In the genomic region with DNA sequence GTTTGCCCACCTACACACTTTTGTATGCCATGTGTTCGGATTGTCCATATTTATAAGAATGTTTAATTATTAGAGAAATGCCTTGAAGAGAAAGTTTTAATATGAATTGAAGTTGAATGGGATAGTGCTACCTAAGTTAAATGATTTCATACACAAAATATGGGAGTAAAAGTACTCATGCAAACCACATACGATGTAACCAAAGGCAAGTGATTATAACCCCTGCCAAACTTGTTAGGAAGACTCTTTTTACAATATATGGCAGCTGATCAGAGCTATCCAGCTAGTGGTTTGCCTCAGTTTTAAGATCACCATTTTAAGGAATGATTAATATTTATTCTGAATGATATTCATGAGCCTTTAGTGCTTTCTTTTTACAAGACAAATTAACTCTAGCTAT, we compare ENCODE assay signal across 27 cellular contexts.
DNase-seq lines count a peak whose midpoint lies in the region; ATAC-seq, FAIRE-seq and TF ChIP-seq lines count a peak whose summit lies in the region.
"Had no signal": no experiment of that assay in that cellular context is flagged by ENCODE, and none has a peak within 500 bp of the region (broad histone marks: within the 10 kb centered on the region; RNA-seq: fewer than 3 reads in every experiment).

No MANE protein-coding gene starts in this region.

- BruUV-seq in PC-3 (replicated peaks; lab: Mats Ljungman, UMichigan), result no TSS peak

- intact Hi-C loops in PC-3 (cut with micrococcal nuclease) (loop anchor here (5.0 kb wide), 1 partner anchor 105 kb away; the partner anchor contains the start of gene MYO1B), ascending aorta (cut with DNase I) (no loop called here)

- H3K9me3 ChIP-seq in PC-3 (ENCODE audit: low read length), result no peaks in the 10 kb centered on the region
- H3K9me3 ChIP-seq in keratinocyte (ENCODE audit: control insufficient read depth, low read depth, low read length), result no peaks in the 10 kb centered on the region
- no peaks in the 10 kb centered on the region for H3K9me3 ChIP-seq in ascending aorta
- H3K9me3 ChIP-seq: pancreas had no signal

- no peaks in the 10 kb centered on the region for H3K27me3 ChIP-seq in PC-3 (ENCODE audit: low read length)
- no peaks in the 10 kb centered on the region for H3K27me3 ChIP-seq in keratinocyte (ENCODE audit: control insufficient read depth, extremely low read depth, insufficient read depth, low read length)
- H3K27me3 ChIP-seq in ascending aorta, result no peaks in the 10 kb centered on the region
- H3K27me3 ChIP-seq: BLaER1 treated with 17β-estradiol and CSF1 and Interleukin-3, amounts not matched to agents 10 nM and 100 nM; pancreas had no signal

- ATAC-seq in PC-3 (peak; percentile 43; the same call in 1 of the 2 replicates), GM19351 (IDR thresholded peaks at IDR 0.05; ENCODE audit: unreplicated experiment) (no peak)
- ATAC-seq: HCT116; stimulated activated effector memory CD8-positive, alpha-beta T cell treated with anti-CD3 and anti-CD28 coated beads, Interleukin-12 subunit alpha, Interleukin-12 subunit beta, amount 100 ng/mL, for 72 hours had no signal

- POLR2A ChIA-PET in PC-3 (lab: Charles Lee; ENCODE audit: unreplicated experiment), result no interaction called here

- H3K4me2 ChIP-seq in PC-3 (ENCODE audit: low read length), result no peak overlapping the region
- no peak overlapping the region for H3K4me2 ChIP-seq in keratinocyte (ENCODE audit: control insufficient read depth, extremely low read depth, insufficient read depth, low read depth, low read length)
- H3K4me2 ChIP-seq: BLaER1 treated with 17β-estradiol and CSF1 and Interleukin-3, amounts not matched to agents 10 nM and 100 nM had no signal

- H3K27ac ChIP-seq in PC-3 (ENCODE audit: low read length), result no peak overlapping the region
- peak overlapping the region; percentile 42 for H3K27ac ChIP-seq in keratinocyte (ENCODE audit: control insufficient read depth, insufficient read depth, low read length)
- no peak overlapping the region for H3K27ac ChIP-seq in ascending aorta
- H3K27ac ChIP-seq: BLaER1 treated with 17β-estradiol and CSF1 and Interleukin-3, amounts not matched to agents 10 nM and 100 nM; pancreas had no signal

- H3K4me1 ChIP-seq in PC-3 (ENCODE audit: insufficient read depth, low read length), result peaks cover 20% of the 10 kb centered on the region; the same call in 1 of the 2 replicates
- H3K4me1 ChIP-seq in keratinocyte (ENCODE audit: control insufficient read depth, extremely low read depth, insufficient read depth, low read length), result peaks cover 24% of the 10 kb centered on the region
- H3K4me1 ChIP-seq in ascending aorta, result peaks cover 0 to 8% of the 10 kb centered on the region in 2 donors
- H3K4me1 ChIP-seq: pancreas had no signal

- H3K4me3 ChIP-seq in PC-3 (ENCODE audit: low read length) (no peak overlapping the region), choroid plexus epithelial cell (ENCODE audit: low read depth, low read length) (no peak overlapping the region), keratinocyte (ENCODE audit: control insufficient read depth in 2 of 3, extremely low read depth in 1 of 3, insufficient read depth in 2 of 3, low read depth in 1 of 3, low read length in 3 of 3) (no peak overlapping the region), ascending aorta (no peak overlapping the region)
- H3K4me3 ChIP-seq: BLaER1 treated with 17β-estradiol and CSF1 and Interleukin-3, amounts not matched to agents 10 nM and 100 nM; pancreas had no signal

- DNase-seq in EL (peak; percentile 48), PC-3 (no peak), choroid plexus epithelial cell (ENCODE audit: low read depth) (peak; percentile 41), keratinocyte (ENCODE audit: low read depth, low spot score) (no peak), NCI-H345 treated with DMSO at 0.1 percent for 48 hours (lab: John Stamatoyannopoulos, UW; ENCODE audit: unreplicated experiment) (no peak), T1000 (lab: John Stamatoyannopoulos, UW) (no peak), ascending aorta (ENCODE audit: low spot score in 2 of 2) (no peak)
- DNase-seq: activated CD4-positive, alpha-beta T cell treated with anti-CD3 and anti-CD28 coated beads, Interleukin-2, amount 50 U/mL, for 1 hour; activated naive CD4-positive, alpha-beta T cell; activated T-cell treated with anti-CD3 and anti-CD28 coated beads, Interleukin-2, amount 50 U/mL, for 48 hours; anterior cingulate cortex; Karpas-422; left cardiac atrium; NCI-H1694; NCI-H510A treated with DMSO at 0.1 percent for 48 hours; nephron progenitor cell; pancreas; Right ventricle myocardium superior; stimulated activated CD4-positive, alpha-beta T cell treated with anti-CD3 and anti-CD28 coated beads, Interleukin-12 subunit alpha, Interleukin-12 subunit beta, amount 100 ng/mL, for 4 hours; stimulated activated CD4-positive, alpha-beta T cell treated with anti-CD3 and anti-CD28 coated beads, Interleukin-4, amount 100 ng/mL, for 24 hours; T-helper 9 cell; trophoblast cell had no signal

- peak; percentile 17 for FAIRE-seq in keratinocyte (lab: Jason Lieb, UNC)
- FAIRE-seq: GM18507 had no signal

- H3K9me1 ChIP-seq in keratinocyte (ENCODE audit: control insufficient read depth, extremely low read depth, insufficient read depth, low read length), result no peaks in the 10 kb centered on the region

- H2AFZ ChIP-seq in PC-3 (ENCODE audit: low read length) (no peak overlapping the region), keratinocyte (ENCODE audit: control insufficient read depth, low read length) (no peak overlapping the region)

- dilution Hi-C loops in keratinocyte (cut with MboI; ENCODE audit: extremely low pct_ligation_motif_present, low sequenced_read_pairs), result no loop called here

- CTCF ChIA-PET in PC-3 (lab: Charles Lee), result no interaction called here

- H3K9ac ChIP-seq in PC-3 (ENCODE audit: low read length) (no peak overlapping the region), keratinocyte (ENCODE audit: control insufficient read depth, extremely low read depth, insufficient read depth, low read length) (no peak overlapping the region)
- H3K9ac ChIP-seq: BLaER1 treated with 17β-estradiol and CSF1 and Interleukin-3, amounts not matched to agents 10 nM and 100 nM had no signal

- H3K79me2 ChIP-seq in PC-3 (ENCODE audit: low read length), result no peaks in the 10 kb centered on the region
- peaks cover 49% of the 10 kb centered on the region for H3K79me2 ChIP-seq in keratinocyte (ENCODE audit: control insufficient read depth, insufficient read depth, low read length)

- no peaks in the 10 kb centered on the region for H3F3A ChIP-seq in PC-3 (ENCODE audit: low read length, unreplicated experiment)

- no peaks in the 10 kb centered on the region for H3K9me2 ChIP-seq in PC-3 (replicated peaks; ENCODE audit: low read length)

- H3K36me3 ChIP-seq in PC-3 (ENCODE audit: low read depth, low read length), result peaks cover 32% of the 10 kb centered on the region
- peaks cover 27 to 50% of the 10 kb centered on the region in 2 experiments for H3K36me3 ChIP-seq in keratinocyte (ENCODE audit: control insufficient read depth in 2 of 2, extremely low read depth in 1 of 2, insufficient read depth in 2 of 2, low read length in 2 of 2)
- no peaks in the 10 kb centered on the region for H3K36me3 ChIP-seq in ascending aorta

- H4K20me1 ChIP-seq in PC-3 (ENCODE audit: low read length), result no peaks in the 10 kb centered on the region
- no peaks in the 10 kb centered on the region for H4K20me1 ChIP-seq in keratinocyte (ENCODE audit: control insufficient read depth, extremely low read depth, insufficient read depth, low read length)
- H4K20me1 ChIP-seq: BLaER1 treated with 17β-estradiol and CSF1 and Interleukin-3, amounts not matched to agents 10 nM and 100 nM had no signal

- no peak for TF ChIP-seq CTCF in PC-3 (conservative IDR thresholded peaks at IDR 0.05; ENCODE audit: low read depth, low read length)
- no peak for TF ChIP-seq CTCF in choroid plexus epithelial cell (conservative IDR thresholded peaks at IDR 0.05; ENCODE audit: low read depth, low read length)
- TF ChIP-seq CTCF in keratinocyte (optimal IDR thresholded peaks at IDR 0.05 in 1 of 3, IDR thresholded peaks at IDR 0.05 in 1 of 3, conservative IDR thresholded peaks at IDR 0.05 in 1 of 3; ENCODE audit: extremely low read depth in 1 of 3, insufficient read depth in 2 of 3, low read length in 3 of 3), result no peak
- no peak for TF ChIP-seq CTCF in ascending aorta (IDR thresholded peaks at IDR 0.05)

Comparison
In these comparisons a context has a peak if more than half of its experiments do, and no peak if none do; other contexts are left out.
1. DNase-seq: peak in EL (single experiment) and choroid plexus epithelial cell (single experiment); none in PC-3 (single experiment), keratinocyte (single experiment), NCI-H345 treated with DMSO at 0.1 percent for 48 hours (single experiment), T1000 (single experiment) and ascending aorta (0 of 2).